Comparison of ENCODE assay signal across 12 cellular contexts in genomic region chr17:61218438-61218837, GRCh38.
DNase-seq lines count a peak whose midpoint lies in the region; ATAC-seq and TF ChIP-seq lines count a peak whose summit lies in the region.
"Had no signal": no experiment of that assay in that cellular context is flagged by ENCODE, and none has a peak within 500 bp of the region (broad histone marks: within the 10 kb centered on the region; RNA-seq: fewer than 3 reads in every experiment).

No MANE protein-coding gene starts in this region.

- peaks cover 0 to 22% (median 9%) of the 10 kb centered on the region in 3 donors for H3K4me1 ChIP-seq in esophagus squamous epithelium
- H3K4me1 ChIP-seq: neural progenitor cell, vagina had no signal

- no peak overlapping the region for H3K27ac Mint-ChIP-seq in activated T-cell treated with anti-CD3 and anti-CD28 coated beads, Interleukin-2, amount 50 U/mL, for 72 hours
- peak overlapping the region; percentile 17 for H3K27ac Mint-ChIP-seq in stimulated activated effector memory CD8-positive, alpha-beta T cell treated with anti-CD3 and anti-CD28 coated beads, Interleukin-12 subunit alpha, Interleukin-12 subunit beta, amount 100 ng/mL, for 72 hours
- H3K27ac Mint-ChIP-seq: activated T-helper 2 cell treated with anti-CD3 and anti-CD28 coated beads, Interferon-gamma antibody, Interleukin-2, Interleukin-4, amounts not matched to agents 10 μg/mL and 5 μg/mL and 100 μg/mL, durations not matched to agents 14 hours and 24 hours and 36 hours; dendritic cell treated with granulocyte-macrophage colony-stimulating factor and Interleukin-4, amounts not matched to agents 40 ng/mL and 50 ng/mL, for 4 days; neural progenitor cell had no signal

- intact Hi-C loops in esophagus squamous epithelium (cut with DNase I) = no loop called here

- H3K36me3 Mint-ChIP-seq in activated T-cell treated with anti-CD3 and anti-CD28 coated beads, Interleukin-2, amount 50 U/mL, for 72 hours (ENCODE audit: insufficient read depth in 2 of 2) = peaks cover 0 to 2% of the 10 kb centered on the region in 2 donors
- H3K36me3 Mint-ChIP-seq in activated T-cell treated with anti-CD3 and anti-CD28 coated beads, Interleukin-2, amount 50 U/mL, for 4 hours (ENCODE audit: insufficient read depth) = no peaks in the 10 kb centered on the region
- H3K36me3 Mint-ChIP-seq in stimulated activated effector memory CD8-positive, alpha-beta T cell treated with anti-CD3 and anti-CD28 coated beads, Interleukin-12 subunit alpha, Interleukin-12 subunit beta, amount 100 ng/mL, for 72 hours = no peaks in the 10 kb centered on the region
- H3K36me3 Mint-ChIP-seq: neural progenitor cell had no signal

- no peaks in the 10 kb centered on the region for H3K36me3 ChIP-seq in esophagus squamous epithelium
- H3K36me3 ChIP-seq: neural progenitor cell, vagina had no signal

- no peaks in the 10 kb centered on the region for H3K27me3 ChIP-seq in esophagus squamous epithelium
- H3K27me3 ChIP-seq: neural progenitor cell, vagina had no signal

- 86 to 95% methylated on average over 1 of the region's 1 CpG for WGBS in esophagus squamous epithelium, 2 donors

- peak overlapping the region in 1 of 2 donors; percentile 33 for H3K4me3 Mint-ChIP-seq in activated T-cell treated with anti-CD3 and anti-CD28 coated beads, Interleukin-2, amount 50 U/mL, for 72 hours
- H3K4me3 Mint-ChIP-seq in activated T-cell treated with anti-CD3 and anti-CD28 coated beads, Interleukin-2, amount 50 U/mL, for 4 hours = no peak overlapping the region
- H3K4me3 Mint-ChIP-seq in stimulated activated effector memory CD8-positive, alpha-beta T cell treated with anti-CD3 and anti-CD28 coated beads, Interleukin-12 subunit alpha, Interleukin-12 subunit beta, amount 100 ng/mL, for 72 hours = no peak overlapping the region
- H3K4me3 Mint-ChIP-seq: dendritic cell treated with granulocyte-macrophage colony-stimulating factor and Interleukin-4, amounts not matched to agents 40 ng/mL and 50 ng/mL, for 4 days; neural progenitor cell had no signal

- H3K27ac ChIP-seq in esophagus squamous epithelium = peak overlapping the region in 3 of 4 donors; percentile 39 to 78 (median 73)
- H3K27ac ChIP-seq: neural progenitor cell had no signal

- no peak overlapping the region for H3K4me3 ChIP-seq in esophagus squamous epithelium
- H3K4me3 ChIP-seq: neural progenitor cell, vagina had no signal

- peak; percentile 27 to 49 for ATAC-seq in activated T-cell treated with anti-CD3 and anti-CD28 coated beads, Interleukin-2, amount 50 U/mL, for 72 hours (replicated peaks in 1 of 2)
- no peak for ATAC-seq in activated T-cell treated with anti-CD3 and anti-CD28 coated beads, Interleukin-2, amount 50 U/mL, for 4 hours
- ATAC-seq in stimulated activated effector memory CD8-positive, alpha-beta T cell treated with anti-CD3 and anti-CD28 coated beads, Interleukin-12 subunit alpha, Interleukin-12 subunit beta, amount 100 ng/mL, for 72 hours = peak; percentile 55
- no peak for ATAC-seq in GM19467 (IDR thresholded peaks at IDR 0.05; ENCODE audit: unreplicated experiment)

- DNase-seq in activated T-cell treated with anti-CD3 and anti-CD28 coated beads, Interleukin-2, amount 50 U/mL, for 72 hours = no peak
- no peak for DNase-seq in activated T-cell treated with anti-CD3 and anti-CD28 coated beads, Interleukin-2, amount 50 U/mL, for 4 hours
- peak; percentile 80 for DNase-seq in NOMO-1 treated with DMSO at 0.1 percent for 48 hours (lab: John Stamatoyannopoulos, UW; ENCODE audit: unreplicated experiment)
- DNase-seq in esophagus squamous epithelium (lab: John Stamatoyannopoulos, UW) = no peak
- no peak for DNase-seq in stimulated activated effector memory CD8-positive, alpha-beta T cell treated with anti-CD3 and anti-CD28 coated beads, Interleukin-12 subunit alpha, Interleukin-12 subunit beta, amount 100 ng/mL, for 72 hours (ENCODE audit: low spot score in 2 of 2)
- DNase-seq in epidermal melanocyte (ENCODE audit: insufficient read length, low spot score) = no peak
- no peak for DNase-seq in NCI-H1048 (lab: John Stamatoyannopoulos, UW)

- no peak for TF ChIP-seq CTCF in esophagus squamous epithelium (IDR thresholded peaks at IDR 0.05)

- H3K9me3 ChIP-seq in esophagus squamous epithelium = no peaks in the 10 kb centered on the region
- H3K9me3 ChIP-seq: vagina had no signal

- no peak for TF ChIP-seq POLR2A in esophagus squamous epithelium (IDR thresholded peaks at IDR 0.05)

- no peaks in the 10 kb centered on the region for H3K9me3 Mint-ChIP-seq in activated T-cell treated with anti-CD3 and anti-CD28 coated beads, Interleukin-2, amount 50 U/mL, for 72 hours
- no peaks in the 10 kb centered on the region for H3K9me3 Mint-ChIP-seq in activated T-cell treated with anti-CD3 and anti-CD28 coated beads, Interleukin-2, amount 50 U/mL, for 4 hours
- no peaks in the 10 kb centered on the region for H3K9me3 Mint-ChIP-seq in stimulated activated effector memory CD8-positive, alpha-beta T cell treated with anti-CD3 and anti-CD28 coated beads, Interleukin-12 subunit alpha, Interleukin-12 subunit beta, amount 100 ng/mL, for 72 hours
- H3K9me3 Mint-ChIP-seq: activated T-helper 2 cell treated with anti-CD3 and anti-CD28 coated beads, Interferon-gamma antibody, Interleukin-2, Interleukin-4, amounts not matched to agents 10 μg/mL and 5 μg/mL and 100 μg/mL, durations not matched to agents 14 hours and 24 hours and 36 hours; dendritic cell treated with granulocyte-macrophage colony-stimulating factor and Interleukin-4, amounts not matched to agents 40 ng/mL and 50 ng/mL, for 4 days; neural progenitor cell had no signal

- no peaks in the 10 kb centered on the region for H3K27me3 Mint-ChIP-seq in activated T-cell treated with anti-CD3 and anti-CD28 coated beads, Interleukin-2, amount 50 U/mL, for 72 hours (ENCODE audit: low read depth)
- no peaks in the 10 kb centered on the region for H3K27me3 Mint-ChIP-seq in activated T-cell treated with anti-CD3 and anti-CD28 coated beads, Interleukin-2, amount 50 U/mL, for 4 hours (ENCODE audit: low read depth)

- H3K4me1 Mint-ChIP-seq in activated T-cell treated with anti-CD3 and anti-CD28 coated beads, Interleukin-2, amount 50 U/mL, for 72 hours (ENCODE audit: low read depth) = peaks cover 54% of the 10 kb centered on the region
- peaks cover 31% of the 10 kb centered on the region for H3K4me1 Mint-ChIP-seq in activated T-cell treated with anti-CD3 and anti-CD28 coated beads, Interleukin-2, amount 50 U/mL, for 4 hours (ENCODE audit: low read depth)
- peaks cover 49% of the 10 kb centered on the region for H3K4me1 Mint-ChIP-seq in stimulated activated effector memory CD8-positive, alpha-beta T cell treated with anti-CD3 and anti-CD28 coated beads, Interleukin-12 subunit alpha, Interleukin-12 subunit beta, amount 100 ng/mL, for 72 hours

Comparison
In these comparisons a context has a peak if more than half of its experiments do, and no peak if none do; other contexts are left out.
1. ATAC-seq: peak in activated T-cell treated with anti-CD3 and anti-CD28 coated beads, Interleukin-2, amount 50 U/mL, for 72 hours (2 of 2) and stimulated activated effector memory CD8-positive, alpha-beta T cell treated with anti-CD3 and anti-CD28 coated beads, Interleukin-12 subunit alpha, Interleukin-12 subunit beta, amount 100 ng/mL, for 72 hours (single experiment); none in activated T-cell treated with anti-CD3 and anti-CD28 coated beads, Interleukin-2, amount 50 U/mL, for 4 hours (0 of 2) and GM19467 (single experiment).